15 cellular contexts compared by ENCODE assay signal in the genomic region with DNA sequence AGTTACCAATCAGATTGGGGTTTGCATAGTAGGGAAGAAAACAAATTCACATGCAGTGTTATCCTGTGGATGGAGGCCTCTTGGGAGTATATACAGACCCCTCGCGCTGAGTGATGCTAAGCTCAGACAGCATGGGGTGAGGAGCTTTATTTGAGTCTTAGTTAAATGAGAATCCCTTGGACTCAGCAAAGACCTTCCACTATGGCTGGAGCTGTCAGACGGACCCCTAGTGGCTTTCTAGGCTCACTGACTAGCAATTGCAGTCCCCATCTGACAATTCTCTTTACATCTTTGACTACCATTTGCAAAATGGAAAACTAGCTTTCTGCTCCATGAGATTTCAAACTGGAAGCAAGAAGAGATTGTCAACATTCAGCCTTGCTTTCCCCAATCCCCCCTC.
A peak's percentile ranks its signal among the peaks of the same experiment; 100 is the strongest.
DNase-seq lines count a peak whose midpoint lies in the region; ATAC-seq and TF ChIP-seq lines count a peak whose summit lies in the region.
"Had no signal": no experiment of that assay in that cellular context is flagged by ENCODE, and none has a peak within 500 bp of the region (broad histone marks: within the 10 kb centered on the region; RNA-seq: fewer than 3 reads in every experiment).

No MANE protein-coding gene starts in this region.

- CTCF ChIA-PET in BJ (lab: Yijun Ruan, JAX), result interaction anchor here (0.6 kb wide), 1 partner anchor 748 kb away, joined by 3 read pairs; no protein-coding TSS in a partner anchor

- H3K27me3 ChIP-seq in BJ (ENCODE audit: control insufficient read depth, insufficient read depth, low read length), result no peaks in the 10 kb centered on the region
- no peaks in the 10 kb centered on the region for H3K27me3 ChIP-seq in H7 (ENCODE audit: control insufficient read depth, insufficient read depth, low read length)
- H3K27me3 ChIP-seq in iPS DF 6.9 (ENCODE audit: control insufficient read depth, insufficient read depth, low read length), result no peaks in the 10 kb centered on the region
- H3K27me3 ChIP-seq: dorsolateral prefrontal cortex had no signal

- WGBS in iPS DF 6.9 (ENCODE audit: insufficient coverage, insufficient read length), result no CpG with 5 or more reads among the region's 3 CpGs

- POLR2A ChIA-PET in BJ (lab: Charles Lee), result no interaction called here

- no peaks in the 10 kb centered on the region for H3K9me3 Mint-ChIP-seq in T-helper 2 cell treated with Interferon-gamma antibody and Interleukin-4, amounts not matched to agents 5 μg/mL and 100 μg/mL, for 36 hours
- H3K9me3 Mint-ChIP-seq: stimulated activated naive CD8-positive, alpha-beta T cell treated with anti-CD3 and anti-CD28 coated beads, Interleukin-15, amount 100 ng/mL, for 72 hours had no signal

- H3K4me1 Mint-ChIP-seq in T-helper 2 cell treated with Interferon-gamma antibody and Interleukin-4, amounts not matched to agents 5 μg/mL and 100 μg/mL, for 36 hours (ENCODE audit: low read depth), result no peaks in the 10 kb centered on the region
- H3K4me1 Mint-ChIP-seq: stimulated activated naive CD8-positive, alpha-beta T cell treated with anti-CD3 and anti-CD28 coated beads, Interleukin-15, amount 100 ng/mL, for 72 hours had no signal

- no peaks in the 10 kb centered on the region for H3K9me3 ChIP-seq in iPS DF 6.9 (ENCODE audit: control insufficient read depth, insufficient read depth, low read length)

- no peak overlapping the region for H3K27ac Mint-ChIP-seq in T-helper 2 cell treated with Interferon-gamma antibody and Interleukin-4, amounts not matched to agents 5 μg/mL and 100 μg/mL, for 36 hours

- H3K4me3 ChIP-seq in BJ (ENCODE audit: low read depth, low read length) (no peak overlapping the region), H7 (ENCODE audit: insufficient read depth, low read depth, low read length) (no peak overlapping the region), iPS DF 6.9 (ENCODE audit: low read length) (no peak overlapping the region)
- H3K4me3 ChIP-seq: dorsolateral prefrontal cortex, PC-9 had no signal

- DNase-seq in BJ (ENCODE audit: low read depth) (no peak), H7 (peak; percentile 60), RKO (ENCODE audit: low spot score) (peak; percentile 17), iPS DF 6.9 (ENCODE audit: low read depth, low spot score) (peak; percentile 11), AML-193 (lab: John Stamatoyannopoulos, UW) (no peak)
- no peak for DNase-seq in T-helper 2 cell treated with Interferon-gamma antibody and Interleukin-4, amounts not matched to agents 5 μg/mL and 100 μg/mL, for 36 hours (ENCODE audit: low spot score)
- DNase-seq: activated T-cell treated with anti-CD3 and anti-CD28 coated beads, Interleukin-2, amount 50 U/mL, for 1 hour; dorsolateral prefrontal cortex; IMR-90; NCI-H2081 treated with DMSO at 0.1 percent for 48 hours; PC-9; stimulated activated CD4-positive, alpha-beta T cell treated with anti-CD3 and anti-CD28 coated beads, Interleukin-4, amount 100 ng/mL, for 24 hours; stimulated activated naive CD8-positive, alpha-beta T cell treated with anti-CD3 and anti-CD28 coated beads, Interleukin-15, amount 100 ng/mL, for 72 hours had no signal

- no peaks in the 10 kb centered on the region for H3K4me1 ChIP-seq in iPS DF 6.9 (ENCODE audit: control insufficient read depth, insufficient read depth, low read length)

- no peaks in the 10 kb centered on the region for H3K36me3 Mint-ChIP-seq in T-helper 2 cell treated with Interferon-gamma antibody and Interleukin-4, amounts not matched to agents 5 μg/mL and 100 μg/mL, for 36 hours (ENCODE audit: low read depth)

- H3K27ac ChIP-seq in iPS DF 6.9 (ENCODE audit: low read length), result no peak overlapping the region
- H3K27ac ChIP-seq: dorsolateral prefrontal cortex, PC-9 had no signal

- H3K36me3 ChIP-seq in BJ (ENCODE audit: control insufficient read depth, insufficient read depth, low read length) (no peaks in the 10 kb centered on the region), H7 (replicated peaks; ENCODE audit: control insufficient read depth, insufficient read depth, low read length) (no peaks in the 10 kb centered on the region), iPS DF 6.9 (ENCODE audit: control insufficient read depth, insufficient read depth, low read length) (no peaks in the 10 kb centered on the region)

- ATAC-seq in HG03095 (IDR thresholded peaks at IDR 0.05; ENCODE audit: unreplicated experiment) (no peak), GM18498 (IDR thresholded peaks at IDR 0.05; ENCODE audit: unreplicated experiment) (no peak)
- ATAC-seq: stimulated activated naive CD8-positive, alpha-beta T cell treated with anti-CD3 and anti-CD28 coated beads, Interleukin-15, amount 100 ng/mL, for 72 hours had no signal

- 0 out of 2 replicates have a peak, but pooled peaks have one; percentile 10 for TF ChIP-seq CTCF in BJ (IDR thresholded peaks at IDR 0.05; ENCODE audit: insufficient read depth, low read depth, low read length)

- H3K27me3 Mint-ChIP-seq in T-helper 2 cell treated with Interferon-gamma antibody and Interleukin-4, amounts not matched to agents 5 μg/mL and 100 μg/mL, for 36 hours (ENCODE audit: low read depth), result peaks cover 1% of the 10 kb centered on the region

- H3K4me3 Mint-ChIP-seq in T-helper 2 cell treated with Interferon-gamma antibody and Interleukin-4, amounts not matched to agents 5 μg/mL and 100 μg/mL, for 36 hours, result no peak overlapping the region
- H3K4me3 Mint-ChIP-seq: stimulated activated naive CD8-positive, alpha-beta T cell treated with anti-CD3 and anti-CD28 coated beads, Interleukin-15, amount 100 ng/mL, for 72 hours had no signal

Comparison
In these comparisons a context has a peak if more than half of its experiments do, and no peak if none do; other contexts are left out.
1. DNase-seq: peak in H7 (single experiment), RKO (single experiment) and iPS DF 6.9 (single experiment); none in BJ (single experiment), AML-193 (0 of 2) and T-helper 2 cell treated with Interferon-gamma antibody and Interleukin-4, amounts not matched to agents 5 μg/mL and 100 μg/mL, for 36 hours (single experiment).